Comparison of ENCODE assay signal across 19 cellular contexts in the genomic region with DNA sequence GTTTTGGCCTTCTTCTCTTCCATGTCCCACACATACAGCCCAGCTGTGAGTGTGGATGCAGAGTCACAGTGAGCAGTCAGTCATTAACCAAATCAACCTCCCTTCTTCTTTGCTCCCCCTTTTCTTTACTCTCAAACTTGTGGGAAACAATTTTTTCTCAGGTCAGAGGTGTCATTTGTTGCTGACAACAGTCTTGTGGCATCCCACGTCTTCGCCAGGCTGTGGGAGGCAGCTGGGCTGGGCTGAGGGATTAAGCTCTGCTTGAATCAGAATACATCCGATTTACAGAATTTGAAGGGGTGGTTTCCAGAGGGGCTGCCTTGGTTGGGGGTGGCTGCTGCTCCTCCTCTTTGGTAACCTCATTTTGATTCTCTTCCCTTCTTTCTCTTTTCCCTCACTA. TPM values are rescaled to one million over a fixed set of nuclear protein-coding genes. Genes with fewer than 3 reads are reported as not detected.
"Had no signal": no experiment of that assay in that cellular context is flagged by ENCODE, and none has a peak within 500 bp of the region (broad histone marks: within the 10 kb centered on the region; RNA-seq: fewer than 3 reads in every experiment).

No MANE protein-coding gene starts in this region.

- ATAC-seq: left lung, right lobe of liver had no signal

- H3K36me3 ChIP-seq: breast epithelium, esophagus muscularis mucosa, left lung, right lobe of liver had no signal

- H3K9me3 ChIP-seq: breast epithelium, esophagus muscularis mucosa, left lung, right lobe of liver had no signal

- H3K4me3 Mint-ChIP-seq: activated CD4-positive, alpha-beta memory T cell treated with anti-CD3 and anti-CD28 coated beads for 36 hours; activated naive CD8-positive, alpha-beta T cell; naive B cell; T-helper 2 cell treated with Interferon-gamma antibody and Interleukin-4, amounts not matched to agents 5 μg/mL and 100 μg/mL, for 36 hours had no signal

- H3K27ac ChIP-seq: breast epithelium, esophagus muscularis mucosa, left lung, right lobe of liver had no signal

- H3K27ac Mint-ChIP-seq: activated CD4-positive, alpha-beta memory T cell treated with anti-CD3 and anti-CD28 coated beads for 36 hours; activated naive CD8-positive, alpha-beta T cell; naive B cell; T-helper 2 cell treated with Interferon-gamma antibody and Interleukin-4, amounts not matched to agents 5 μg/mL and 100 μg/mL, for 36 hours had no signal

- FAIRE-seq: endometrium had no signal

- H3K36me3 Mint-ChIP-seq: activated CD4-positive, alpha-beta memory T cell treated with anti-CD3 and anti-CD28 coated beads for 36 hours; activated naive CD8-positive, alpha-beta T cell; naive B cell had no signal

- H3K9me3 Mint-ChIP-seq: activated CD4-positive, alpha-beta memory T cell treated with anti-CD3 and anti-CD28 coated beads for 36 hours; naive B cell; T-helper 2 cell treated with Interferon-gamma antibody and Interleukin-4, amounts not matched to agents 5 μg/mL and 100 μg/mL, for 36 hours had no signal

- H3K4me3 ChIP-seq: breast epithelium, esophagus muscularis mucosa, left lung, right lobe of liver had no signal

- DNase-seq: activated CD4-positive, alpha-beta memory T cell treated with anti-CD3 and anti-CD28 coated beads for 36 hours; activated gamma-delta T cell; activated T-cell treated with anti-CD3 and anti-CD28 coated beads, Interleukin-2, amount 50 U/mL, for 48 hours; dermis blood vessel endothelial cell; glutamatergic neuron; left lung; naive B cell; posterior cingulate gyrus; right lobe of liver; stimulated activated CD4-positive, alpha-beta T cell treated with anti-CD3 and anti-CD28 coated beads, Interleukin-2, amount 100 ng/mL, for 24 hours; stimulated activated naive CD4-positive, alpha-beta T cell treated with Interleukin-2 at 50 U/mL for 16 hours; SW 1271; trophoblast cell had no signal

- H3K4me1 ChIP-seq: breast epithelium, esophagus muscularis mucosa, left lung, right lobe of liver had no signal

- H3K4me1 Mint-ChIP-seq: naive B cell had no signal

- H3K27me3 ChIP-seq: breast epithelium, esophagus muscularis mucosa, right lobe of liver had no signal

RNA-seq across cellular contexts. Expression of a gene that starts 40.5 kb away (rescaled TPM):
- total RNA-seq: activated CD4-positive, alpha-beta memory T cell treated with anti-CD3 and anti-CD28 coated beads for 36 hours; fibroblast of villous mesenchyme; left lung had no signal
